ENCODE assay signal across 26 cellular contexts in the genomic region with DNA sequence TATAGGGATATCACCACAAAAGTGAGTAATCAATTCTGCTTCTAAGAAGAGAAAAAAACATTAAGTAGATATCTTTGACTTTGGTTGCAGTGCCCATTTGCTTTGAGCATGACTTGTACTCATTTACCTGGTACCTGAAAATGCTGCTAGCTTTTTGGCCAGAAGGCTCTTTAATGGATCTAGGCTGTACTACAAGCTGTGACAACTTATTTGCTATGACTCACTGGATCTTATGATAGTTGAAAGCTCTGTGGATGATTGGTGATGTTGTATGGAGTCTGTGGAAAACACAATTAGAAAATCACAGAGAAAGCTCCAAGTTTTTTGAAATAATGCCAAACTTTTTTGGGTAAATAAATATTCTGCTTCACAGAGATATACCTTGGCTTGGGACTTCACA.
"Had no signal": no experiment of that assay in that cellular context is flagged by ENCODE, and none has a peak within 500 bp of the region (broad histone marks: within the 10 kb centered on the region; RNA-seq: fewer than 3 reads in every experiment).

No MANE protein-coding gene starts in this region.

- H3K27ac ChIP-seq: left ventricle myocardium inferior, ovary, skin epidermis, stomach, testis, thyroid gland, transverse colon, upper lobe of left lung, vagina had no signal

- H3K4me3 Mint-ChIP-seq: memory B cell; naive thymus-derived CD4-positive, alpha-beta T cell; natural killer cell treated with Interleukin-12 subunit alpha and Interleukin-12 subunit beta and Interleukin-15 and Interleukin-18, amount 100 ng/mL, for 72 hours; stimulated activated naive B cell treated with anti-CD40 and anti-IgM and Interleukin-4, amounts not matched to agents 10 μg/mL and 1 μg/mL and 100 μg/mL, for 72 hours had no signal

- DNase-seq: kidney; left ventricle myocardium inferior; midbrain; mucosa of descending colon; naive thymus-derived CD4-positive, alpha-beta T cell; ovary; retina; right cardiac atrium; stimulated activated CD4-positive, alpha-beta T cell treated with anti-CD3 and anti-CD28 coated beads, Interleukin-12 subunit alpha, Interleukin-12 subunit beta, amount 100 ng/mL, for 4 hours; stimulated activated CD4-positive, alpha-beta T cell treated with anti-CD3 and anti-CD28 coated beads, Interleukin-15, amount 100 ng/mL, for 24 hours; stimulated activated CD4-positive, alpha-beta T cell treated with anti-CD3 and anti-CD28 coated beads, Interleukin-2, amount 100 ng/mL, for 24 hours; stimulated activated CD4-positive, alpha-beta T cell treated with anti-CD3 and anti-CD28 coated beads, Interleukin-4, amount 100 ng/mL, for 1 hour; stimulated activated naive B cell treated with anti-CD40 and anti-IgM and Interleukin-4, amounts not matched to agents 10 μg/mL and 1 μg/mL and 100 μg/mL, for 72 hours; stimulated activated naive CD8-positive, alpha-beta T cell treated with anti-CD3 and anti-CD28 coated beads, Interleukin-15, Interleukin-2, amounts not matched to agents 100 U/mL and 50 U/mL, for 24 hours; stomach; testis; thyroid gland; transverse colon; upper lobe of left lung had no signal

- H3K27me3 Mint-ChIP-seq: memory B cell; naive thymus-derived CD4-positive, alpha-beta T cell; natural killer cell treated with Interleukin-12 subunit alpha and Interleukin-12 subunit beta and Interleukin-15 and Interleukin-18, amount 100 ng/mL, for 72 hours; progenitor cell of endocrine pancreas; stimulated activated naive B cell treated with anti-CD40 and anti-IgM and Interleukin-4, amounts not matched to agents 10 μg/mL and 1 μg/mL and 100 μg/mL, for 72 hours had no signal

- H3K4me3 ChIP-seq: left ventricle myocardium inferior, lung, mucosa of descending colon, ovary, skin epidermis, stomach, testis, thyroid gland, transverse colon, upper lobe of left lung, vagina had no signal

- H3K9me3 ChIP-seq: left ventricle myocardium inferior, ovary, stomach, testis, thyroid gland, transverse colon, upper lobe of left lung, vagina had no signal

- H3K9me3 Mint-ChIP-seq: memory B cell had no signal

- ATAC-seq: mucosa of descending colon; naive thymus-derived CD4-positive, alpha-beta T cell; natural killer cell treated with Interleukin-12 subunit alpha and Interleukin-12 subunit beta and Interleukin-15 and Interleukin-18, amount 100 ng/mL, for 72 hours; right cardiac atrium; sciatic nerve; stimulated activated naive B cell treated with anti-CD40 and anti-IgM and Interleukin-4, amounts not matched to agents 10 μg/mL and 1 μg/mL and 100 μg/mL, for 72 hours; stimulated activated naive CD8-positive, alpha-beta T cell treated with anti-CD3 and anti-CD28 coated beads, Interleukin-15, Interleukin-2, amounts not matched to agents 100 U/mL and 50 U/mL, for 24 hours had no signal

- H3K27ac Mint-ChIP-seq: memory B cell; naive thymus-derived CD4-positive, alpha-beta T cell; natural killer cell treated with Interleukin-12 subunit alpha and Interleukin-12 subunit beta and Interleukin-15 and Interleukin-18, amount 100 ng/mL, for 72 hours; progenitor cell of endocrine pancreas; stimulated activated naive B cell treated with anti-CD40 and anti-IgM and Interleukin-4, amounts not matched to agents 10 μg/mL and 1 μg/mL and 100 μg/mL, for 72 hours had no signal

- H3K4me1 Mint-ChIP-seq: memory B cell; naive thymus-derived CD4-positive, alpha-beta T cell; stimulated activated naive B cell treated with anti-CD40 and anti-IgM and Interleukin-4, amounts not matched to agents 10 μg/mL and 1 μg/mL and 100 μg/mL, for 72 hours had no signal

- H3K36me3 ChIP-seq: left ventricle myocardium inferior, ovary, stomach, thyroid gland, transverse colon, upper lobe of left lung, vagina had no signal

- H3K4me1 ChIP-seq: left ventricle myocardium inferior, stomach, testis, thyroid gland, transverse colon, upper lobe of left lung, vagina had no signal

- H3K27me3 ChIP-seq: ovary, stomach, testis, thyroid gland, transverse colon, upper lobe of left lung, vagina had no signal

- H3K36me3 Mint-ChIP-seq: memory B cell; naive thymus-derived CD4-positive, alpha-beta T cell; natural killer cell treated with Interleukin-12 subunit alpha and Interleukin-12 subunit beta and Interleukin-15 and Interleukin-18, amount 100 ng/mL, for 72 hours; stimulated activated naive B cell treated with anti-CD40 and anti-IgM and Interleukin-4, amounts not matched to agents 10 μg/mL and 1 μg/mL and 100 μg/mL, for 72 hours had no signal
